1 cellular context compared by ENCODE assay signal in genomic region chr1:70140894-70141293, GRCh38.
TF ChIP-seq lines count a peak whose summit lies in the region.

No MANE protein-coding gene starts in this region.

TF ChIP-seq in WTC11, 78 proteins besides CTCF, POLR2A, EP300 and RAD21 (continued from another document):
- TF ChIP-seq MAX (CRISPR knock-in tag; IDR thresholded peaks at IDR 0.05) (no peak), ZNF121 (CRISPR knock-in tag; IDR thresholded peaks at IDR 0.05) (no peak), SMAD4 (CRISPR knock-in tag; IDR thresholded peaks at IDR 0.05) (no peak), GTF2I (CRISPR knock-in tag; conservative IDR thresholded peaks at IDR 0.05) (no peak), HMGA2 (CRISPR knock-in tag; IDR thresholded peaks at IDR 0.05) (no peak), ZNF317 (CRISPR knock-in tag; IDR thresholded peaks at IDR 0.05; ENCODE audit: borderline replicate concordance, low read depth) (no peak), FOXJ3 (CRISPR knock-in tag; IDR thresholded peaks at IDR 0.05; ENCODE audit: borderline replicate concordance) (no peak), ETV6 (CRISPR knock-in tag; IDR thresholded peaks at IDR 0.05) (no peak), E2F5 (CRISPR knock-in tag; IDR thresholded peaks at IDR 0.05) (no peak), ATF3 (CRISPR knock-in tag; conservative IDR thresholded peaks at IDR 0.05) (no peak)
- TF ChIP-seq, protein P1, sequence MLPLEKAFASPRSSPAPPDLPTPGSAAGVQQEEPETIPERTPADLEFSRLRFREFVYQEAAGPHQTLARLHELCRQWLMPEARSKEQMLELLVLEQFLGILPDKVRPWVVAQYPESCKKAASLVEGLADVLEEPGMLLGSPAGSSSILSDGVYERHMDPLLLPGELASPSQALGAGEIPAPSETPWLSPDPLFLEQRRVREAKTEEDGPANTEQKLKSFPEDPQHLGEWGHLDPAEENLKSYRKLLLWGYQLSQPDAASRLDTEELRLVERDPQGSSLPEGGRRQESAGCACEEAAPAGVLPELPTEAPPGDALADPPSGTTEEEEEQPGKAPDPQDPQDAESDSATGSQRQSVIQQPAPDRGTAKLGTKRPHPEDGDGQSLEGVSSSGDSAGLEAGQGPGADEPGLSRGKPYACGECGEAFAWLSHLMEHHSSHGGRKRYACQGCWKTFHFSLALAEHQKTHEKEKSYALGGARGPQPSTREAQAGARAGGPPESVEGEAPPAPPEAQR (CRISPR knock-in tag; IDR thresholded peaks at IDR 0.05), result no peak
- TF ChIP-seq, protein P2, sequence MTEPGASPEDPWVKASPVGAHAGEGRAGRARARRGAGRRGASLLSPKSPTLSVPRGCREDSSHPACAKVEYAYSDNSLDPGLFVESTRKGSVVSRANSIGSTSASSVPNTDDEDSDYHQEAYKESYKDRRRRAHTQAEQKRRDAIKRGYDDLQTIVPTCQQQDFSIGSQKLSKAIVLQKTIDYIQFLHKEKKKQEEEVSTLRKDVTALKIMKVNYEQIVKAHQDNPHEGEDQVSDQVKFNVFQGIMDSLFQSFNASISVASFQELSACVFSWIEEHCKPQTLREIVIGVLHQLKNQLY (CRISPR knock-in tag; IDR thresholded peaks at IDR 0.05), result no peak
- TF ChIP-seq, protein P3, sequence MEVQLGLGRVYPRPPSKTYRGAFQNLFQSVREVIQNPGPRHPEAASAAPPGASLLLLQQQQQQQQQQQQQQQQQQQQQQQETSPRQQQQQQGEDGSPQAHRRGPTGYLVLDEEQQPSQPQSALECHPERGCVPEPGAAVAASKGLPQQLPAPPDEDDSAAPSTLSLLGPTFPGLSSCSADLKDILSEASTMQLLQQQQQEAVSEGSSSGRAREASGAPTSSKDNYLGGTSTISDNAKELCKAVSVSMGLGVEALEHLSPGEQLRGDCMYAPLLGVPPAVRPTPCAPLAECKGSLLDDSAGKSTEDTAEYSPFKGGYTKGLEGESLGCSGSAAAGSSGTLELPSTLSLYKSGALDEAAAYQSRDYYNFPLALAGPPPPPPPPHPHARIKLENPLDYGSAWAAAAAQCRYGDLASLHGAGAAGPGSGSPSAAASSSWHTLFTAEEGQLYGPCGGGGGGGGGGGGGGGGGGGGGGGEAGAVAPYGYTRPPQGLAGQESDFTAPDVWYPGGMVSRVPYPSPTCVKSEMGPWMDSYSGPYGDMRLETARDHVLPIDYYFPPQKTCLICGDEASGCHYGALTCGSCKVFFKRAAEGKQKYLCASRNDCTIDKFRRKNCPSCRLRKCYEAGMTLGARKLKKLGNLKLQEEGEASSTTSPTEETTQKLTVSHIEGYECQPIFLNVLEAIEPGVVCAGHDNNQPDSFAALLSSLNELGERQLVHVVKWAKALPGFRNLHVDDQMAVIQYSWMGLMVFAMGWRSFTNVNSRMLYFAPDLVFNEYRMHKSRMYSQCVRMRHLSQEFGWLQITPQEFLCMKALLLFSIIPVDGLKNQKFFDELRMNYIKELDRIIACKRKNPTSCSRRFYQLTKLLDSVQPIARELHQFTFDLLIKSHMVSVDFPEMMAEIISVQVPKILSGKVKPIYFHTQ (CRISPR knock-in tag; IDR thresholded peaks at IDR 0.05), result no peak
- TF ChIP-seq, protein P4, sequence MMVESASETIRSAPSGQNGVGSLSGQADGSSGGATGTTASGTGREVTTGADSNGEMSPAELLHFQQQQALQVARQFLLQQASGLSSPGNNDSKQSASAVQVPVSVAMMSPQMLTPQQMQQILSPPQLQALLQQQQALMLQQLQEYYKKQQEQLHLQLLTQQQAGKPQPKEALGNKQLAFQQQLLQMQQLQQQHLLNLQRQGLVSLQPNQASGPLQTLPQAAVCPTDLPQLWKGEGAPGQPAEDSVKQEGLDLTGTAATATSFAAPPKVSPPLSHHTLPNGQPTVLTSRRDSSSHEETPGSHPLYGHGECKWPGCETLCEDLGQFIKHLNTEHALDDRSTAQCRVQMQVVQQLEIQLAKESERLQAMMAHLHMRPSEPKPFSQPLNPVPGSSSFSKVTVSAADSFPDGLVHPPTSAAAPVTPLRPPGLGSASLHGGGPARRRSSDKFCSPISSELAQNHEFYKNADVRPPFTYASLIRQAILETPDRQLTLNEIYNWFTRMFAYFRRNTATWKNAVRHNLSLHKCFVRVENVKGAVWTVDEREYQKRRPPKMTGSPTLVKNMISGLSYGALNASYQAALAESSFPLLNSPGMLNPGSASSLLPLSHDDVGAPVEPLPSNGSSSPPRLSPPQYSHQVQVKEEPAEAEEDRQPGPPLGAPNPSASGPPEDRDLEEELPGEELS (CRISPR knock-in tag; IDR thresholded peaks at IDR 0.05), result no peak
